17 cellular contexts compared by ENCODE assay signal in genomic region chr15:31311735-31312134, GRCh38.
"Had no signal": no experiment of that assay in that cellular context is flagged by ENCODE, and none has a peak within 500 bp of the region (broad histone marks: within the 10 kb centered on the region; RNA-seq: fewer than 3 reads in every experiment).

No MANE protein-coding gene starts in this region.

- H3K36me3 Mint-ChIP-seq: activated naive CD8-positive, alpha-beta T cell treated with anti-CD3 and anti-CD28 coated beads for 36 hours had no signal

- H3K4me1 ChIP-seq: foreskin keratinocyte had no signal

- H3K36me3 ChIP-seq: cardiac muscle cell, spleen, tibial nerve had no signal

- H3K4me2 ChIP-seq: hepatocyte had no signal

- H2AFZ ChIP-seq: hepatocyte had no signal

- H3K4me3 Mint-ChIP-seq: activated CD4-positive, alpha-beta T cell treated with anti-CD3 and anti-CD28 coated beads, Interleukin-2, amount 10 ng/mL, durations not matched to agents 7 days and 5 days; activated CD8-positive, alpha-beta memory T cell treated with anti-CD3 and anti-CD28 coated beads, Interleukin-2, amount 10 ng/mL, durations not matched to agents 7 days and 5 days; activated naive CD8-positive, alpha-beta T cell treated with anti-CD3 and anti-CD28 coated beads for 36 hours; nephron; T-helper 1 cell treated with Interleukin-12 subunit alpha and Interleukin-12 subunit beta and Interleukin-4 antibody, amounts not matched to agents 30 μg/mL and 1 μg/mL, for 36 hours had no signal

- DNase-seq: activated CD4-positive, alpha-beta T cell treated with anti-CD3 and anti-CD28 coated beads, Interleukin-2, amount 10 ng/mL, durations not matched to agents 7 days and 5 days; activated gamma-delta T cell treated with Interleukin-2 at 50 U/mL for 16 hours; activated naive CD8-positive, alpha-beta T cell treated with anti-CD3 and anti-CD28 coated beads for 36 hours; amniotic stem cell; foreskin keratinocyte; midbrain; nucleus accumbens; retina; spleen; stimulated activated naive CD4-positive, alpha-beta T cell had no signal

- H3K27me3 Mint-ChIP-seq: activated naive CD8-positive, alpha-beta T cell treated with anti-CD3 and anti-CD28 coated beads for 36 hours had no signal

- H3K9me3 Mint-ChIP-seq: T-helper 1 cell treated with Interleukin-12 subunit alpha and Interleukin-12 subunit beta and Interleukin-4 antibody, amounts not matched to agents 30 μg/mL and 1 μg/mL, for 36 hours had no signal

- ATAC-seq: activated CD4-positive, CD25-positive, alpha-beta regulatory T cell treated with anti-CD3 and anti-CD28 coated beads, Interleukin-2, amount 50 U/mL, for 24 hours; activated CD8-positive, alpha-beta memory T cell treated with anti-CD3 and anti-CD28 coated beads, Interleukin-2, amount 10 ng/mL, durations not matched to agents 7 days and 5 days; foreskin keratinocyte had no signal

- H3K27ac Mint-ChIP-seq: activated CD4-positive, alpha-beta T cell treated with anti-CD3 and anti-CD28 coated beads, Interleukin-2, amount 10 ng/mL, durations not matched to agents 7 days and 5 days; activated CD8-positive, alpha-beta memory T cell treated with anti-CD3 and anti-CD28 coated beads, Interleukin-2, amount 10 ng/mL, durations not matched to agents 7 days and 5 days; activated naive CD8-positive, alpha-beta T cell treated with anti-CD3 and anti-CD28 coated beads for 36 hours; nephron; T-helper 1 cell treated with Interleukin-12 subunit alpha and Interleukin-12 subunit beta and Interleukin-4 antibody, amounts not matched to agents 30 μg/mL and 1 μg/mL, for 36 hours had no signal

- H3K27me3 ChIP-seq: spleen, tibial nerve had no signal

- H3K4me3 ChIP-seq: cardiac muscle cell, hepatocyte, spleen, tibial nerve had no signal

- H3K27ac ChIP-seq: cardiac muscle cell, foreskin keratinocyte, hepatocyte, spleen, tibial nerve had no signal
